ENCODE assay signal across 9 cellular contexts in the genomic region with DNA sequence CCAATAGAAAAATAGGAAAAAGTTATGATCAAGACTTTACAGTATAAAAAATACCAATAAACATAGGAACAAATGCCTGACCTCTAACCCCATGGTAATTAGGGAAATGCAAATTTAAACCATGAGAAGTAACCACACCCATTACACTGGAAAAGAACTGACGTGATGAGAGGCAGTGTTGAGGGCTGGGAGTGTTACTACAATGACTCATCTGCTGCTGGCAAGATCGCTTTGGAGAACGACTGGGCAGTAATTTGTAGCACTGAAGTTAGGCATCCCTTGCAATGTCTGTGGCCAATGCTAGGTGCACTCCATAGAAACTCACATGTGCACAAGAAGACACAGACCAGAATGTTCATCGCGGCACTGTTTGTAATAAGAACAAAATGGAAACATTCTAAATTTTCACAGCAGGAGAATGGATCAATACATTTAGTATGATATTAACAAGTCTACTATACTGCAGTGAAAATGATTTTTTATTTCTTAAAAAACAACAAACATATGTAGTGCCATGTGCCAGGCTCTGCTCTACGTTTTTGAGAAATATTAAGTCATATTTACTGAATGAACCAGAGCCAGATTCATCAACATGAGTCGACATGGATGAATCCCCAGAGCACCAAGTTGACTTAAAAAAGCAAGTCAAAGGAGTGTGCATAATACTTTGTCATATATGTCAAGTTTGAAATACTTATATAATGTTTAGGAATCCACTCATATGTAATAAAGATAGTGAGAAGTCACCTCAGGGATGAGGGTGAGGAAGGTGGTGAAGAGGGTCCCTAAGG. TPM values are rescaled to one million over a fixed set of nuclear protein-coding genes. Genes with fewer than 3 reads are reported as not detected.
A peak's percentile ranks its signal among the peaks of the same experiment; 100 is the strongest.
DNase-seq lines count a peak whose midpoint lies in the region; ATAC-seq and TF ChIP-seq lines count a peak whose summit lies in the region.
"Had no signal": no experiment of that assay in that cellular context is flagged by ENCODE, and none has a peak within 500 bp of the region (broad histone marks: within the 10 kb centered on the region; RNA-seq: fewer than 3 reads in every experiment).

No MANE protein-coding gene starts in this region.

- H3K4me1 ChIP-seq in heart right ventricle: peaks cover 0 to 24% (median 20%) of the 10 kb centered on the region in 9 donors
- peaks cover 11% of the 10 kb centered on the region for H3K4me1 ChIP-seq in upper lobe of right lung
- H3K4me1 ChIP-seq in OCI-LY7 (ENCODE audit: insufficient read depth, low read length, poor library complexity, severe bottlenecking): no peaks in the 10 kb centered on the region

- H3K4me3 ChIP-seq in heart right ventricle (no peak overlapping the region), fibroblast of pulmonary artery (replicated peaks; ENCODE audit: low read depth, low read length) (no peak overlapping the region), upper lobe of right lung (no peak overlapping the region), OCI-LY7 (ENCODE audit: low read depth, low read length, poor library complexity, severe bottlenecking) (no peak overlapping the region)

- 41 to 47% methylated on average over 7 of the region's 7 CpGs for WGBS in heart right ventricle, 2 donors

- H3K27ac ChIP-seq in heart right ventricle: no peak overlapping the region
- H3K27ac ChIP-seq in upper lobe of right lung: no peak overlapping the region
- H3K27ac ChIP-seq in OCI-LY7 (ENCODE audit: low read depth, low read length, poor library complexity, severe bottlenecking): no peak overlapping the region

- no peak overlapping the region for H3K4me2 ChIP-seq in OCI-LY7 (ENCODE audit: low read length)

- H3K27me3 ChIP-seq in heart right ventricle (peaks cover 0 to 77% (median 48%) of the 10 kb centered on the region in 7 donors), upper lobe of right lung (peaks cover 57% of the 10 kb centered on the region)

- no peaks in the 10 kb centered on the region for H3K79me2 ChIP-seq in OCI-LY7 (ENCODE audit: insufficient read depth, low read depth, low read length)

- no peak overlapping the region for H2AFZ ChIP-seq in OCI-LY7 (ENCODE audit: low read length)

- CTCF ChIA-PET in OCI-LY7 (lab: Charles Lee; ENCODE audit: unreplicated experiment): no interaction called here

- no TSS peak for BruUV-seq in OCI-LY7 (replicated peaks; lab: Mats Ljungman, UMichigan)

- TF ChIP-seq CTCF in heart right ventricle (IDR thresholded peaks at IDR 0.05) (no peak), fibroblast of pulmonary artery (IDR thresholded peaks at IDR 0.05; ENCODE audit: low read length, missing control alignments) (no peak), upper lobe of right lung (IDR thresholded peaks at IDR 0.05) (no peak), OCI-LY7 (conservative IDR thresholded peaks at IDR 0.05; ENCODE audit: low read length) (no peak)

- H3K36me3 ChIP-seq in heart right ventricle (no peaks in the 10 kb centered on the region), upper lobe of right lung (no peaks in the 10 kb centered on the region), OCI-LY7 (ENCODE audit: insufficient read depth, low read length) (no peaks in the 10 kb centered on the region)

- POLR2A ChIA-PET in OCI-LY7 (lab: Charles Lee): no interaction called here

- no peaks in the 10 kb centered on the region for H3K9me2 ChIP-seq in OCI-LY7 (ENCODE audit: insufficient read depth, low read length)

- no peaks in the 10 kb centered on the region for H4K20me1 ChIP-seq in OCI-LY7 (ENCODE audit: insufficient read depth, low read length)

- DNase-seq in heart right ventricle (no peak), Right ventricle myocardium inferior (ENCODE audit: missing footprints) (no peak), fibroblast of pulmonary artery (ENCODE audit: low read depth) (peak; percentile 66), upper lobe of right lung (no peak), OCI-LY7 (ENCODE audit: low spot score) (no peak)
- DNase-seq: activated B cell treated with CpG ODN at 0.5 μM for 24 hours had no signal

- intact Hi-C loops in heart right ventricle (cut with DNase I): loop anchor here in 1 of 10 donors (5.0 kb wide), 1 partner anchor 147 kb away; a partner anchor contains a TSS
- intact Hi-C loops in Right ventricle myocardium inferior (cut with DNase I): no loop called here
- intact Hi-C loops in upper lobe of right lung (cut with DNase I): no loop called here
- intact Hi-C loops in OCI-LY7 (cut with micrococcal nuclease; ENCODE audit: unreplicated experiment): no loop called here

- H3K9me3 ChIP-seq in heart right ventricle: no peaks in the 10 kb centered on the region
- no peaks in the 10 kb centered on the region for H3K9me3 ChIP-seq in upper lobe of right lung
- no peaks in the 10 kb centered on the region for H3K9me3 ChIP-seq in OCI-LY7 (ENCODE audit: low read length)

- ATAC-seq in heart right ventricle: peak in 5 of 8 donors; percentile 58 to 87 (median 76)
- no peak for ATAC-seq in Right ventricle myocardium inferior
- ATAC-seq in SK-N-SH treated with all-trans-retinoic acid at 6 μM for 48 hours: peak; percentile 81
- ATAC-seq in upper lobe of right lung: peak; percentile 74
- no peak for ATAC-seq in GM21529 (IDR thresholded peaks at IDR 0.05; ENCODE audit: unreplicated experiment)
- ATAC-seq in HG03571 (IDR thresholded peaks at IDR 0.05; ENCODE audit: unreplicated experiment): no peak

TF ChIP-seq in SK-N-SH treated with all-trans-retinoic acid at 6 μM for 48 hours, 23 proteins besides CTCF, POLR2A, EP300 and RAD21:
- TF ChIP-seq, protein P1, sequence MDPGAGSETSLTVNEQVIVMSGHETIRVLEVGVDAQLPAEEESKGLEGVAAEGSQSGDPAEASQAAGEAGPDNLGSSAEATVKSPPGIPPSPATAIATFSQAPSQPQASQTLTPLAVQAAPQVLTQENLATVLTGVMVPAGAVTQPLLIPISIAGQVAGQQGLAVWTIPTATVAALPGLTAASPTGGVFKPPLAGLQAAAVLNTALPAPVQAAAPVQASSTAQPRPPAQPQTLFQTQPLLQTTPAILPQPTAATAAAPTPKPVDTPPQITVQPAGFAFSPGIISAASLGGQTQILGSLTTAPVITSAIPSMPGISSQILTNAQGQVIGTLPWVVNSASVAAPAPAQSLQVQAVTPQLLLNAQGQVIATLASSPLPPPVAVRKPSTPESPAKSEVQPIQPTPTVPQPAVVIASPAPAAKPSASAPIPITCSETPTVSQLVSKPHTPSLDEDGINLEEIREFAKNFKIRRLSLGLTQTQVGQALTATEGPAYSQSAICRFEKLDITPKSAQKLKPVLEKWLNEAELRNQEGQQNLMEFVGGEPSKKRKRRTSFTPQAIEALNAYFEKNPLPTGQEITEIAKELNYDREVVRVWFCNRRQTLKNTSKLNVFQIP (CRISPR knock-in tag; IDR thresholded peaks at IDR 0.05; ENCODE audit: borderline replicate concordance, low read depth): no peak
- TF ChIP-seq BACH2 (CRISPR knock-in tag; IDR thresholded peaks at IDR 0.05; ENCODE audit: borderline replicate concordance): no peak
- TF ChIP-seq ZNF565 (CRISPR knock-in tag; conservative IDR thresholded peaks at IDR 0.05; ENCODE audit: low read depth): no peak
- TF ChIP-seq TCF4 (CRISPR knock-in tag; IDR thresholded peaks at IDR 0.05; ENCODE audit: borderline replicate concordance): no peak
- TF ChIP-seq, protein P2, sequence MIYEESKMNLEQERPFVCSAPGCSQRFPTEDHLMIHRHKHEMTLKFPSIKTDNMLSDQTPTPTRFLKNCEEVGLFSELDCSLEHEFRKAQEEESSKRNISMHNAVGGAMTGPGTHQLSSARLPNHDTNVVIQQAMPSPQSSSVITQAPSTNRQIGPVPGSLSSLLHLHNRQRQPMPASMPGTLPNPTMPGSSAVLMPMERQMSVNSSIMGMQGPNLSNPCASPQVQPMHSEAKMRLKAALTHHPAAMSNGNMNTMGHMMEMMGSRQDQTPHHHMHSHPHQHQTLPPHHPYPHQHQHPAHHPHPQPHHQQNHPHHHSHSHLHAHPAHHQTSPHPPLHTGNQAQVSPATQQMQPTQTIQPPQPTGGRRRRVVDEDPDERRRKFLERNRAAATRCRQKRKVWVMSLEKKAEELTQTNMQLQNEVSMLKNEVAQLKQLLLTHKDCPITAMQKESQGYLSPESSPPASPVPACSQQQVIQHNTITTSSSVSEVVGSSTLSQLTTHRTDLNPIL (CRISPR knock-in tag; IDR thresholded peaks at IDR 0.05; ENCODE audit: low read depth): no peak
- TF ChIP-seq ISL1 (CRISPR knock-in tag; IDR thresholded peaks at IDR 0.05): no peak
- no peak for TF ChIP-seq CSDC2 (CRISPR knock-in tag; IDR thresholded peaks at IDR 0.05)
- no peak for TF ChIP-seq GLIS3 (CRISPR knock-in tag; IDR thresholded peaks at IDR 0.05)
- TF ChIP-seq ESRRG (CRISPR knock-in tag; IDR thresholded peaks at IDR 0.05): no peak
- no peak for TF ChIP-seq ZNF70 (CRISPR knock-in tag; IDR thresholded peaks at IDR 0.05)
- TF ChIP-seq TOX (CRISPR knock-in tag; IDR thresholded peaks at IDR 0.05; ENCODE audit: borderline replicate concordance): no peak

RNA-seq across cellular contexts. Expression of a gene that starts 37.6 kb away (rescaled TPM):
- total RNA-seq in heart right ventricle (1 to 10 TPM in 7 of 10 donors, under 1 TPM in 3; 0.38 to 4.0 (median 2.3) TPM), Right ventricle myocardium inferior (1.6 TPM), upper lobe of right lung (7.8 TPM), OCI-LY7 (2022) (not detected in 2 replicates)
- under 1 TPM; 0.51 to 0.96 TPM for polyA plus RNA-seq in heart right ventricle
- not detected in 2 replicates for total RNA-seq in OCI-LY7 (2014; rRNA removed; shearing (Covaris generic))

Comparison
In these comparisons a context has a peak if more than half of its experiments do, and no peak if none do; other contexts are left out.
1. ATAC-seq: peak in heart right ventricle (5 of 8), SK-N-SH treated with all-trans-retinoic acid at 6 μM for 48 hours (single experiment) and upper lobe of right lung (single experiment); none in Right ventricle myocardium inferior (single experiment), GM21529 (single experiment) and HG03571 (single experiment).